28 cellular contexts compared by ENCODE assay signal in genomic region chr12:93100610-93101009, GRCh38.
DNase-seq lines count a peak whose midpoint lies in the region; ATAC-seq lines count a peak whose summit lies in the region.
"Had no signal": no experiment of that assay in that cellular context is flagged by ENCODE, and none has a peak within 500 bp of the region (broad histone marks: within the 10 kb centered on the region; RNA-seq: fewer than 3 reads in every experiment).

No MANE protein-coding gene starts in this region.

- H3K9me3 ChIP-seq in SK-N-MC (ENCODE audit: low read depth, low read length), result no peaks in the 10 kb centered on the region
- H3K9me3 ChIP-seq: right atrium auricular region, testis had no signal

- H3K36me3 ChIP-seq in SK-N-MC (ENCODE audit: insufficient read depth, low read length), result no peaks in the 10 kb centered on the region
- H3K36me3 ChIP-seq: brain microvascular endothelial cell, right atrium auricular region had no signal

- DNase-seq in NCI-H2171 treated with DMSO at 0.1 percent for 48 hours (lab: John Stamatoyannopoulos, UW), result peak; percentile 9
- DNase-seq in NCI-H2171 (lab: John Stamatoyannopoulos, UW), result no peak
- no peak for DNase-seq in SK-N-MC (ENCODE audit: low read depth, low spot score)
- DNase-seq in fibroblast of peridontal ligament (ENCODE audit: extremely low read depth), result peak; percentile 38
- no peak for DNase-seq in activated gamma-delta T cell treated with Interleukin-2 at 50 U/mL for 16 hours
- DNase-seq in NCI-H2107 (lab: John Stamatoyannopoulos, UW), result no peak
- DNase-seq in cortex of kidney (lab: John Stamatoyannopoulos, UW), result no peak
- DNase-seq: activated CD4-positive, alpha-beta memory T cell treated with anti-CD3 and anti-CD28 coated beads, Interleukin-2, amount 10 ng/mL, durations not matched to agents 7 days and 5 days; activated CD4-positive, CD25-positive, alpha-beta regulatory T cell treated with anti-CD3 and anti-CD28 coated beads, Interleukin-2, amount 50 U/mL, for 72 hours; activated CD8-positive, alpha-beta memory T cell treated with anti-CD3 and anti-CD28 coated beads, Interleukin-2, amount 50 U/mL, for 4 hours; activated naive CD4-positive, alpha-beta T cell treated with anti-CD3 and anti-CD28 coated beads, Interleukin-2, amount 10 ng/mL, durations not matched to agents 7 days and 5 days; amniotic stem cell; brain microvascular endothelial cell; CD4-positive, alpha-beta memory T cell; cerebellar nuclear complex; dorsolateral prefrontal cortex; left colon; mammary epithelial cell; NCI-H146; NCI-H526; PC-9; small intestine; stimulated activated CD4-positive, alpha-beta T cell treated with anti-CD3 and anti-CD28 coated beads, Interleukin-1b, Interleukin-23, amount 100 ng/mL, for 48 hours; stimulated activated naive CD8-positive, alpha-beta T cell treated with anti-CD3 and anti-CD28 coated beads, Interleukin-15, Interleukin-2, amounts not matched to agents 100 U/mL and 50 U/mL, for 24 hours; T-helper 17 cell; testis had no signal

- H3K27ac ChIP-seq in SK-N-MC, result peak overlapping the region; percentile 85
- H3K27ac ChIP-seq: brain microvascular endothelial cell, dorsolateral prefrontal cortex, PC-9, right atrium auricular region, testis had no signal

- peak overlapping the region; percentile 2 for H3K9ac ChIP-seq in SK-N-MC (ENCODE audit: insufficient read length)

- peak overlapping the region; percentile 31 for H3K4me3 ChIP-seq in SK-N-MC
- H3K4me3 ChIP-seq: dorsolateral prefrontal cortex, PC-9, right atrium auricular region, testis had no signal

- ATAC-seq in HG03342 (IDR thresholded peaks at IDR 0.05; ENCODE audit: unreplicated experiment), result no peak
- ATAC-seq: left colon; stimulated activated naive CD8-positive, alpha-beta T cell treated with anti-CD3 and anti-CD28 coated beads, Interleukin-15, Interleukin-2, amounts not matched to agents 100 U/mL and 50 U/mL, for 24 hours; T-helper 17 cell had no signal

Comparison
In these comparisons a context has a peak if more than half of its experiments do, and no peak if none do; other contexts are left out.
1. DNase-seq: peak in NCI-H2171 treated with DMSO at 0.1 percent for 48 hours (single experiment) and fibroblast of peridontal ligament (single experiment); none in NCI-H2171 (single experiment), SK-N-MC (single experiment), activated gamma-delta T cell treated with Interleukin-2 at 50 U/mL for 16 hours (single experiment), NCI-H2107 (single experiment) and cortex of kidney (single experiment).